ENCODE assay signal across 1 cellular context in genomic region chr19:55441692-55442321, GRCh38.
TF ChIP-seq lines count a peak whose summit lies in the region.

No MANE protein-coding gene starts in this region.

TF ChIP-seq in K562, 482 proteins besides CTCF, POLR2A, EP300 and RAD21:
- TF ChIP-seq POLR2G (IDR thresholded peaks at IDR 0.05; ENCODE audit: low read depth, low read length) (0 out of 2 replicates have a peak, but pooled peaks have one; percentile 39), NRF1 (conservative IDR thresholded peaks at IDR 0.05 in 1 of 2, IDR thresholded peaks at IDR 0.05 in 1 of 2) (0 out of 4 replicates have a peak, but pooled peaks of 1 of the 2 experiments have one; percentile 11), TGIF2 (CRISPR knock-in tag; IDR thresholded peaks at IDR 0.05) (no peak), HNRNPLL (IDR thresholded peaks at IDR 0.05; ENCODE audit: low read depth, low read length, poor library complexity, severe bottlenecking) (peak; percentile 37), RB1 (IDR thresholded peaks at IDR 0.05; ENCODE audit: low read depth) (peak; percentile 29; the same call in 1 of the 2 replicates), TAF9B (IDR thresholded peaks at IDR 0.05; ENCODE audit: partially characterized antibody) (no peak), BDP1 (IDR thresholded peaks at IDR 0.05; ENCODE audit: insufficient read depth, insufficient read length) (no peak), ZBTB33 (CRISPR knock-in tag; IDR thresholded peaks at IDR 0.05) (no peak), TCF3 (CRISPR knock-in tag; IDR thresholded peaks at IDR 0.05) (no peak), THRA (IDR thresholded peaks at IDR 0.05) (no peak), ZNF592 (IDR thresholded peaks at IDR 0.05) (no peak), ERF (CRISPR knock-in tag; IDR thresholded peaks at IDR 0.05) (no peak), ZNF668 (CRISPR knock-in tag; IDR thresholded peaks at IDR 0.05) (no peak), RBM25 (IDR thresholded peaks at IDR 0.05; ENCODE audit: low read depth, low read length, severe bottlenecking) (peak; percentile 8), ZNF79 (CRISPR knock-in tag; IDR thresholded peaks at IDR 0.05; ENCODE audit: low read depth) (no peak), RBM14 (IDR thresholded peaks at IDR 0.05; ENCODE audit: borderline replicate concordance, insufficient read depth, low read depth, low read length) (no peak), CHD2 (IDR thresholded peaks at IDR 0.05; ENCODE audit: low read depth, low read length) (no peak), ZNF717 (CRISPR knock-in tag; IDR thresholded peaks at IDR 0.05) (no peak), ZBTB7A (IDR thresholded peaks at IDR 0.05; ENCODE audit: borderline replicate concordance, control insufficient read depth, low read depth, low read length) (peak; percentile 74; the same call in 1 of the 2 replicates), MAFK (IDR thresholded peaks at IDR 0.05; ENCODE audit: low read length) (no peak), PHF8 (IDR thresholded peaks at IDR 0.05; ENCODE audit: borderline replicate concordance, low read length) (0 out of 2 replicates have a peak, but pooled peaks have one; percentile 2), L3MBTL2 (IDR thresholded peaks at IDR 0.05) (peak; percentile 20; the same call in 1 of the 2 replicates), ZNF124 (CRISPR knock-in tag; IDR thresholded peaks at IDR 0.05) (no peak), NFE2 (IDR thresholded peaks at IDR 0.05; ENCODE audit: low read depth) (no peak), TRIM28 (IDR thresholded peaks at IDR 0.05) (no peak), ZNF23 (CRISPR knock-in tag; IDR thresholded peaks at IDR 0.05) (no peak), RBFOX2 (IDR thresholded peaks at IDR 0.05; ENCODE audit: low read depth, low read length) (peak; percentile 44; the same call in 1 of the 2 replicates), E2F6 (IDR thresholded peaks at IDR 0.05; ENCODE audit: borderline replicate concordance in 1 of 2, extremely low read depth in 1 of 2, insufficient read depth in 1 of 2, insufficient read length in 1 of 2, low read depth in 1 of 2, low read length in 1 of 2, poor library complexity in 1 of 2, severe bottlenecking in 1 of 2) (peak; percentile 79 to 82), ZNF263 (CRISPR knock-in tag; IDR thresholded peaks at IDR 0.05; ENCODE audit: borderline replicate concordance) (peak; percentile 83), CBX3 (IDR thresholded peaks at IDR 0.05; ENCODE audit: borderline replicate concordance in 1 of 2, low read length in 2 of 2) (peak in 1 of 2 experiments; percentile 41; a peak in 1 of 3 replicates), ZKSCAN1 (IDR thresholded peaks at IDR 0.05; ENCODE audit: low read depth, low read length) (no peak), MAZ (CRISPR knock-in tag; conservative IDR thresholded peaks at IDR 0.05 in 1 of 2, IDR thresholded peaks at IDR 0.05 in 1 of 2) (peak in 1 of 2 experiments; percentile 31; a peak in 1 of 4 replicates), SIN3A (IDR thresholded peaks at IDR 0.05; ENCODE audit: borderline replicate concordance in 2 of 2, control insufficient read depth in 1 of 2, low read depth in 2 of 2, low read length in 2 of 2) (no peak), EGR1 (conservative IDR thresholded peaks at IDR 0.05) (0 out of 2 replicates have a peak, but pooled peaks have one; percentile 6), FUS (optimal IDR thresholded peaks at IDR 0.05; ENCODE audit: low read depth, low read length) (no peak), HDAC6 (IDR thresholded peaks at IDR 0.05; ENCODE audit: low read depth, low read length) (peak; percentile 80; the same call in 1 of the 2 replicates), GABPB1 (CRISPR knock-in tag; IDR thresholded peaks at IDR 0.05) (0 out of 2 replicates have a peak, but pooled peaks have one; percentile 34)
- TF ChIP-seq, protein P1, sequence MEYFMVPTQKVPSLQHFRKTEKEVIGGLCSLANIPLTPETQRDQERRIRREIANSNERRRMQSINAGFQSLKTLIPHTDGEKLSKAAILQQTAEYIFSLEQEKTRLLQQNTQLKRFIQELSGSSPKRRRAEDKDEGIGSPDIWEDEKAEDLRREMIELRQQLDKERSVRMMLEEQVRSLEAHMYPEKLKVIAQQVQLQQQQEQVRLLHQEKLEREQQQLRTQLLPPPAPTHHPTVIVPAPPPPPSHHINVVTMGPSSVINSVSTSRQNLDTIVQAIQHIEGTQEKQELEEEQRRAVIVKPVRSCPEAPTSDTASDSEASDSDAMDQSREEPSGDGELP (CRISPR knock-in tag; IDR thresholded peaks at IDR 0.05; ENCODE audit: borderline replicate concordance): 0 out of 2 replicates have a peak, but pooled peaks have one; percentile 30
- TF ChIP-seq, protein P2, sequence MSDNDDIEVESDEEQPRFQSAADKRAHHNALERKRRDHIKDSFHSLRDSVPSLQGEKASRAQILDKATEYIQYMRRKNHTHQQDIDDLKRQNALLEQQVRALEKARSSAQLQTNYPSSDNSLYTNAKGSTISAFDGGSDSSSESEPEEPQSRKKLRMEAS (CRISPR knock-in tag; IDR thresholded peaks at IDR 0.05): peak; percentile 38; the same call in 1 of the 2 replicates
- TF ChIP-seq, protein P3, sequence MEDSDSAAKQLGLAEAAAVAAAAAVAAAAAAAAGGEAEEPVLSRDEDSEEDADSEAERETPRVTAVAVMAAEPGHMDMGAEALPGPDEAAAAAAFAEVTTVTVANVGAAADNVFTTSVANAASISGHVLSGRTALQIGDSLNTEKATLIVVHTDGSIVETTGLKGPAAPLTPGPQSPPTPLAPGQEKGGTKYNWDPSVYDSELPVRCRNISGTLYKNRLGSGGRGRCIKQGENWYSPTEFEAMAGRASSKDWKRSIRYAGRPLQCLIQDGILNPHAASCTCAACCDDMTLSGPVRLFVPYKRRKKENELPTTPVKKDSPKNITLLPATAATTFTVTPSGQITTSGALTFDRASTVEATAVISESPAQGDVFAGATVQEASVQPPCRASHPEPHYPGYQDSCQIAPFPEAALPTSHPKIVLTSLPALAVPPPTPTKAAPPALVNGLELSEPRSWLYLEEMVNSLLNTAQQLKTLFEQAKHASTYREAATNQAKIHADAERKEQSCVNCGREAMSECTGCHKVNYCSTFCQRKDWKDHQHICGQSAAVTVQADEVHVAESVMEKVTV (CRISPR knock-in tag; IDR thresholded peaks at IDR 0.05): no peak
- TF ChIP-seq, protein P4, sequence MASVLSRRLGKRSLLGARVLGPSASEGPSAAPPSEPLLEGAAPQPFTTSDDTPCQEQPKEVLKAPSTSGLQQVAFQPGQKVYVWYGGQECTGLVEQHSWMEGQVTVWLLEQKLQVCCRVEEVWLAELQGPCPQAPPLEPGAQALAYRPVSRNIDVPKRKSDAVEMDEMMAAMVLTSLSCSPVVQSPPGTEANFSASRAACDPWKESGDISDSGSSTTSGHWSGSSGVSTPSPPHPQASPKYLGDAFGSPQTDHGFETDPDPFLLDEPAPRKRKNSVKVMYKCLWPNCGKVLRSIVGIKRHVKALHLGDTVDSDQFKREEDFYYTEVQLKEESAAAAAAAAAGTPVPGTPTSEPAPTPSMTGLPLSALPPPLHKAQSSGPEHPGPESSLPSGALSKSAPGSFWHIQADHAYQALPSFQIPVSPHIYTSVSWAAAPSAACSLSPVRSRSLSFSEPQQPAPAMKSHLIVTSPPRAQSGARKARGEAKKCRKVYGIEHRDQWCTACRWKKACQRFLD (CRISPR knock-in tag; IDR thresholded peaks at IDR 0.05): no peak
